25 cellular contexts compared by ENCODE assay signal in the genomic region with DNA sequence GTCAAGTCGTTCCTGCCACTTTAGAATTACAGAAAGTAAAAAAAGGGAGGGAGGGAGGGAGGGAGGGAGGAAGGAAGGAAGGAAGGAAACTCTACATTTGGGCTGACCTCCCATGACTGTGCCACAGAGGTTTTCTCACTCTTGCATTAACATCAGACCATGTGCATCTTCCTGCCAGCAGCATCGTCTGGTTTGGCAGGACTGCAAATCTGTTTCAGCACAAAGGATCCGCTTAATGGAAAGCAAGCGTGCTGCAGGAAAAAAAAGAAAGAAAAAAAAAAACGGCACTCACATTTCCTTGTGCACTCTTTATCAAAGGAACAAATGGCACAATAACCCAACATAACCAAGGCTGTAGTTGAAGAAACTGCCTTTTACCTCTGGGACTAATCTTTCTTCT.
DNase-seq lines count a peak whose midpoint lies in the region; FAIRE-seq and TF ChIP-seq lines count a peak whose summit lies in the region.
"Had no signal": no experiment of that assay in that cellular context is flagged by ENCODE, and none has a peak within 500 bp of the region (broad histone marks: within the 10 kb centered on the region; RNA-seq: fewer than 3 reads in every experiment).

No MANE protein-coding gene starts in this region.

- no peaks in the 10 kb centered on the region for H3K9me2 ChIP-seq in GM23248 (ENCODE audit: insufficient read depth)

- no peak overlapping the region for H3K9ac ChIP-seq in GM23248
- no peak overlapping the region for H3K9ac ChIP-seq in astrocyte (ENCODE audit: low read length)
- H3K9ac ChIP-seq: KMS-11 had no signal

- no peak overlapping the region for H3K4me3 Mint-ChIP-seq in astrocyte (ENCODE audit: unreplicated experiment)
- no peak overlapping the region for H3K4me3 Mint-ChIP-seq in endothelial cell (ENCODE audit: unreplicated experiment)
- H3K4me3 Mint-ChIP-seq: mesothelial cell of epicardium; naive thymus-derived CD8-positive, alpha-beta T cell; stimulated activated naive CD8-positive, alpha-beta T cell treated with anti-CD3 and anti-CD28 coated beads, Interleukin-15, Interleukin-2, amounts not matched to agents 100 ng/mL and 50 ng/mL, for 24 hours; WTC11 had no signal

- H3K79me2 ChIP-seq in GM23248 (ENCODE audit: insufficient read depth) (no peaks in the 10 kb centered on the region), astrocyte (ENCODE audit: insufficient read depth, low read length) (no peaks in the 10 kb centered on the region)

- H3K9me3 ChIP-seq in A673 (ENCODE audit: low read depth, low read length, poor library complexity, severe bottlenecking) (no peaks in the 10 kb centered on the region), GM23248 (ENCODE audit: low read depth) (no peaks in the 10 kb centered on the region), astrocyte (ENCODE audit: insufficient read depth, low read depth, low read length) (no peaks in the 10 kb centered on the region)

- H3K27ac ChIP-seq in A673 (ENCODE audit: low read depth, low read length, poor library complexity, severe bottlenecking) (no peak overlapping the region), GM23248 (no peak overlapping the region), astrocyte (ENCODE audit: low read depth, low read length) (no peak overlapping the region)
- H3K27ac ChIP-seq: C4-2B, KMS-11 had no signal

- in situ Hi-C loops in GM23248 (cut with MboI): no loop called here

- no peaks in the 10 kb centered on the region for H3K36me3 ChIP-seq in A673 (ENCODE audit: insufficient read depth, low read length, poor library complexity, severe bottlenecking)
- H3K36me3 ChIP-seq in GM23248 (ENCODE audit: low read depth): no peaks in the 10 kb centered on the region
- H3K36me3 ChIP-seq in astrocyte (ENCODE audit: insufficient read depth, low read length): no peaks in the 10 kb centered on the region

- H3K27me3 Mint-ChIP-seq in astrocyte (ENCODE audit: low read depth, unreplicated experiment) (peaks cover 86% of the 10 kb centered on the region), endothelial cell (ENCODE audit: unreplicated experiment) (peaks cover 5% of the 10 kb centered on the region)

- H2AFZ ChIP-seq in GM23248 (no peak overlapping the region), astrocyte (ENCODE audit: low read depth, low read length) (no peak overlapping the region)

- H3K9me3 Mint-ChIP-seq in astrocyte (ENCODE audit: unreplicated experiment) (peaks cover 17% of the 10 kb centered on the region), endothelial cell (ENCODE audit: unreplicated experiment) (no peaks in the 10 kb centered on the region)
- H3K9me3 Mint-ChIP-seq: stimulated activated naive CD8-positive, alpha-beta T cell treated with anti-CD3 and anti-CD28 coated beads, Interleukin-15, Interleukin-2, amounts not matched to agents 100 ng/mL and 50 ng/mL, for 24 hours had no signal

- POLR2A ChIA-PET in A673 (lab: Charles Lee; ENCODE audit: low non-redundant PET): no interaction called here

- peak; percentile 72 for DNase-seq in A673 (ENCODE audit: low spot score)
- DNase-seq in GM23248: peak; percentile 33
- DNase-seq in astrocyte (ENCODE audit: low read depth): peak; percentile 47
- peak; percentile 39 for DNase-seq in fibroblast of gingiva (ENCODE audit: low read depth)
- DNase-seq in SW480 (ENCODE audit: low spot score): no peak
- no peak for DNase-seq in endothelial cell (ENCODE audit: low spot score)
- no peak for DNase-seq in foreskin fibroblast
- DNase-seq in NOMO-1 treated with DMSO at 0.1 percent for 48 hours (lab: John Stamatoyannopoulos, UW; ENCODE audit: unreplicated experiment): no peak
- DNase-seq: ACHN; activated naive CD4-positive, alpha-beta T cell treated with Interleukin-2 at 50 U/mL for 16 hours; effector memory CD4-positive, alpha-beta T cell; islet precursor cell; left ventricle myocardium superior; naive thymus-derived CD8-positive, alpha-beta T cell; NCI-H1436 treated with DMSO at 0.1 percent for 48 hours; NCI-H526; SHP77 treated with DMSO at 0.1 percent for 48 hours had no signal

- peaks cover 5% of the 10 kb centered on the region for H3K36me3 Mint-ChIP-seq in astrocyte (ENCODE audit: low read depth, unreplicated experiment)
- H3K36me3 Mint-ChIP-seq in endothelial cell (ENCODE audit: low read depth, unreplicated experiment): peaks cover 3% of the 10 kb centered on the region
- H3K36me3 Mint-ChIP-seq: mesothelial cell of epicardium had no signal

- intact Hi-C loops in A673 (cut with micrococcal nuclease; ENCODE audit: unreplicated experiment): no loop called here

- H3K4me1 ChIP-seq in A673 (ENCODE audit: insufficient read depth, low read length, poor library complexity, severe bottlenecking) (peaks cover 22% of the 10 kb centered on the region), GM23248 (ENCODE audit: insufficient read depth) (peaks cover 7% of the 10 kb centered on the region), astrocyte (ENCODE audit: insufficient read depth, low read length) (peaks cover 5% of the 10 kb centered on the region)

- H3K4me3 ChIP-seq in A673 (ENCODE audit: low read depth, low read length, poor library complexity, severe bottlenecking) (no peak overlapping the region), GM23248 (no peak overlapping the region), astrocyte (ENCODE audit: insufficient read depth, low read depth, low read length) (no peak overlapping the region), foreskin fibroblast (ENCODE audit: low read depth in 1 of 2, low read length in 2 of 2) (no peak overlapping the region)
- H3K4me3 ChIP-seq: GM12878 had no signal

- H3K27me3 ChIP-seq in A673 (replicated peaks; ENCODE audit: insufficient read depth, low read depth, low read length, poor library complexity) (no peaks in the 10 kb centered on the region), GM23248 (replicated peaks; ENCODE audit: insufficient read depth) (peaks cover 50% of the 10 kb centered on the region), astrocyte (ENCODE audit: insufficient read depth, low read length) (peaks cover 37% of the 10 kb centered on the region)

- H4K20me1 ChIP-seq in GM23248 (ENCODE audit: insufficient read depth) (no peaks in the 10 kb centered on the region), astrocyte (ENCODE audit: insufficient read depth, low read length) (no peaks in the 10 kb centered on the region)

- FAIRE-seq in astrocyte (lab: Jason Lieb, UNC): no peak
- FAIRE-seq: bronchial epithelial cell, GM12878, HTR-8/SVneo had no signal

- no peak for TF ChIP-seq CTCF in A673 (conservative IDR thresholded peaks at IDR 0.05; ENCODE audit: low read depth, low read length)
- no peak for TF ChIP-seq CTCF in astrocyte (IDR thresholded peaks at IDR 0.05; ENCODE audit: insufficient read depth, low read depth, low read length)
- TF ChIP-seq CTCF in endothelial cell (IDR thresholded peaks at IDR 0.05; ENCODE audit: unreplicated experiment): no peak
- no peak for TF ChIP-seq CTCF in foreskin fibroblast (IDR thresholded peaks at IDR 0.05; ENCODE audit: low read depth, low read length)

- no peaks in the 10 kb centered on the region for H3F3A ChIP-seq in GM23248 (ENCODE audit: insufficient read depth)

- WGBS in GM23248 (ENCODE audit: low coverage in 1 of 2, low lambda C conversion rate in 2 of 2, missing lambda C conversion rate in 2 of 2), 2 experiments: 3 to 9% methylated on average over 5 of the region's 5 CpGs

- no TSS peak for BruUV-seq in A673 (replicated peaks; lab: Mats Ljungman, UMichigan)

- H3K27ac Mint-ChIP-seq in astrocyte (ENCODE audit: unreplicated experiment): no peak overlapping the region
- H3K27ac Mint-ChIP-seq in endothelial cell (ENCODE audit: unreplicated experiment): no peak overlapping the region
- H3K27ac Mint-ChIP-seq: mesothelial cell of epicardium; naive thymus-derived CD8-positive, alpha-beta T cell; stimulated activated naive CD8-positive, alpha-beta T cell treated with anti-CD3 and anti-CD28 coated beads, Interleukin-15, Interleukin-2, amounts not matched to agents 100 ng/mL and 50 ng/mL, for 24 hours; WTC11 had no signal

- CTCF ChIA-PET in A673 (lab: Charles Lee): no interaction called here

- H3K4me2 ChIP-seq in GM23248 (ENCODE audit: unreplicated experiment) (no peak overlapping the region), astrocyte (ENCODE audit: low read length) (no peak overlapping the region)
- H3K4me2 ChIP-seq: KMS-11 had no signal

- H3K4me1 Mint-ChIP-seq in astrocyte (ENCODE audit: low read depth, unreplicated experiment) (no peaks in the 10 kb centered on the region), endothelial cell (ENCODE audit: unreplicated experiment) (peaks cover 38% of the 10 kb centered on the region)
- H3K4me1 Mint-ChIP-seq: naive thymus-derived CD8-positive, alpha-beta T cell had no signal

Comparison
In these comparisons a context has a peak if more than half of its experiments do, and no peak if none do; other contexts are left out.
1. DNase-seq: peak in A673 (single experiment), GM23248 (single experiment), astrocyte (single experiment) and fibroblast of gingiva (single experiment); none in SW480 (single experiment), endothelial cell (single experiment), foreskin fibroblast (0 of 2) and NOMO-1 treated with DMSO at 0.1 percent for 48 hours (single experiment).